In genomic region chr1:174953657-174954435, GRCh38 we compare ENCODE assay signal across 8 cellular contexts. TPM values are rescaled to one million over a fixed set of nuclear protein-coding genes. Genes with fewer than 3 reads are reported as not detected.
DNase-seq lines count a peak whose midpoint lies in the region; ATAC-seq, FAIRE-seq and TF ChIP-seq lines count a peak whose summit lies in the region.

No MANE protein-coding gene starts in this region.

- no peak for TF ChIP-seq RAD21 in A549 (conservative IDR thresholded peaks at IDR 0.05 in 1 of 2, IDR thresholded peaks at IDR 0.05 in 1 of 2)

- no peak for FAIRE-seq in A549 (lab: Jason Lieb, UNC)

- H3K27ac ChIP-seq in A549 (no peak overlapping the region), temporal lobe (ENCODE audit: low read depth, low read length) (peak overlapping the region; percentile 40)

- no peak for TF ChIP-seq CTCF in A549 (IDR thresholded peaks at IDR 0.05)

- in situ Hi-C loops in KBM-7 (cut with MboI; ENCODE audit: low pct_unique_long_range_greater_than_20kb, low sequenced_read_pairs), result no loop called here

- DNase-seq in A549 (ENCODE audit: low read depth in 1 of 2, low spot score in 1 of 2) (peak in 1 of 2 experiments; percentile 39), NCI-H1417 treated with DMSO at 0.1 percent for 48 hours (lab: John Stamatoyannopoulos, UW) (peak; percentile 69), cerebellar cortex (ENCODE audit: low spot score) (peak; percentile 97), H7 (no peak), KBM-7 (no peak), midbrain (lab: John Stamatoyannopoulos, UW) (no peak)

- H3K27me3 ChIP-seq in H7 (ENCODE audit: control insufficient read depth, insufficient read depth, low read length), result no peaks in the 10 kb centered on the region

- ATAC-seq in A549 (peak in 1 of 2 experiments; percentile 69; a peak in 4 of 6 replicates), GM19397 (IDR thresholded peaks at IDR 0.05; ENCODE audit: unreplicated experiment) (peak; percentile 48)

- peaks cover 17% of the 10 kb centered on the region; the same call in 2 of the 3 replicates for H3K4me1 ChIP-seq in A549

- no peak for TF ChIP-seq POLR2A in A549 (IDR thresholded peaks at IDR 0.05; ENCODE audit: low read length)

- TF ChIP-seq EP300 in A549 (IDR thresholded peaks at IDR 0.05), result no peak

- H3K4me3 ChIP-seq in A549, result no peak overlapping the region
- no peak overlapping the region for H3K4me3 ChIP-seq in H7 (ENCODE audit: insufficient read depth, low read depth, low read length)

- no peaks in the 10 kb centered on the region for H3K9me3 ChIP-seq in A549

- 35% methylated on average over 8 of the region's 8 CpGs for WGBS in A549 (ENCODE audit: missing lambda C conversion rate)

- H3K4me2 ChIP-seq in A549, result peak overlapping the region; percentile 54

- POLR2A ChIA-PET in A549 (lab: Yijun Ruan, JAX), result no interaction called here

- CTCF ChIA-PET in A549 (lab: Yijun Ruan, JAX), result no interaction called here

- H3K36me3 ChIP-seq in H7 (replicated peaks; ENCODE audit: control insufficient read depth, insufficient read depth, low read length), result peaks cover 3% of the 10 kb centered on the region

TF ChIP-seq in A549, 52 proteins besides CTCF, POLR2A, EP300 and RAD21:
- TF ChIP-seq PBX3 (IDR thresholded peaks at IDR 0.05) (no peak), NPAS2 (CRISPR knock-in tag; IDR thresholded peaks at IDR 0.05; ENCODE audit: borderline replicate concordance) (no peak), KDM5A (IDR thresholded peaks at IDR 0.05) (no peak), SMC3 (IDR thresholded peaks at IDR 0.05) (no peak), KDM1A (IDR thresholded peaks at IDR 0.05; ENCODE audit: low read depth) (no peak), EHMT2 (IDR thresholded peaks at IDR 0.05; ENCODE audit: low read depth) (no peak), NFE2L2 (conservative IDR thresholded peaks at IDR 0.05; ENCODE audit: low read length) (no peak), RNF2 (IDR thresholded peaks at IDR 0.05; ENCODE audit: borderline replicate concordance, low read depth) (no peak), MAFK (IDR thresholded peaks at IDR 0.05; ENCODE audit: partially characterized antibody) (no peak), ZC3H11A (IDR thresholded peaks at IDR 0.05) (no peak), MAX (IDR thresholded peaks at IDR 0.05) (no peak), ESRRA (IDR thresholded peaks at IDR 0.05; ENCODE audit: borderline replicate concordance, low read length) (no peak), CHD2 (IDR thresholded peaks at IDR 0.05; ENCODE audit: low read length, partially characterized antibody) (no peak), USF2 (IDR thresholded peaks at IDR 0.05) (no peak), HDAC2 (IDR thresholded peaks at IDR 0.05) (no peak), REST (IDR thresholded peaks at IDR 0.05) (no peak), HOXB5 (CRISPR knock-in tag; IDR thresholded peaks at IDR 0.05) (no peak), POLR2AphosphoS2 (conservative IDR thresholded peaks at IDR 0.05; ENCODE audit: low read length) (no peak), RARB (CRISPR knock-in tag; IDR thresholded peaks at IDR 0.05) (no peak)

RNA-seq across cellular contexts. Expression of gene CACYBP, which starts 45.9 kb away (rescaled TPM):
- polyA plus RNA-seq in A549 (2011; rRNA removed), result 95.8 and 151 TPM in 2 replicates
- 77.3 and 102 TPM in 2 replicates for polyA plus RNA-seq in A549 (2012; cell fraction: cytosol; rRNA removed)
- polyA plus RNA-seq in A549 (2012; cell fraction: nucleus; rRNA removed), result 37.0 and 63.1 TPM in 2 replicates
- polyA plus RNA-seq in A549 (2017; fragmentation: RNase III; extraction: RNeasy Plus Mini Kit Qiagen cat#74134 plus additional on column Dnase treatment), result 249 to 297 TPM (median 253 TPM) in 3 replicates
- polyA minus RNA-seq in A549 (2011; rRNA and poly(A)+ RNA removed), result 7.4 and 9.1 TPM in 2 replicates
- 203 TPM for total RNA-seq in temporal lobe
- 220 and 265 TPM in 2 replicates for total RNA-seq in H7 (2014; rRNA removed; shearing (Covaris generic))

Comparison
In these comparisons a context has a peak if more than half of its experiments do, and no peak if none do; other contexts are left out.
1. DNase-seq: peak in NCI-H1417 treated with DMSO at 0.1 percent for 48 hours (single experiment) and cerebellar cortex (single experiment); none in H7 (single experiment), KBM-7 (single experiment) and midbrain (single experiment).